In the genomic region with DNA sequence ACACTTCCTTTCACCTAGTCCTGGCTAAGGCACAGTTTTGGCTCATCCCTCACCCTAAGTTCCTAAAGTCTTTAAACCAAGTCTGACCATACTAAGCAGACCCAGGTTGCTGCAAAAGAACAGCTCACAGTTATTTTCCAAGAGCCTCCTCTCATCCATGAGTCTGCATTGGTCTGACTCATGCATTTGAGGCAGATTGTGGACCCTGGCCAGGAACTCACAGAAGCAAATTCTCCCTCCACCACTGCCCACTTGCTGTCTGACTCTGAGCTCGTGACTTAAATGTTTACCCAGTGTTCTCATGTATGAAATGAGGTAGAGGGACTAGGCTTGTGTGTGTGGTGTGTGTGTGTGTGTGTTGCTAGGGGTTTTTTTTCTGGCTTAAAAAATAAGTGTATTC, we compare ENCODE assay signal across 17 cellular contexts.
A peak's percentile ranks its signal among the peaks of the same experiment; 100 is the strongest.
DNase-seq lines count a peak whose midpoint lies in the region; TF ChIP-seq lines count a peak whose summit lies in the region.
"Had no signal": no experiment of that assay in that cellular context is flagged by ENCODE, and none has a peak within 500 bp of the region (broad histone marks: within the 10 kb centered on the region; RNA-seq: fewer than 3 reads in every experiment).

No MANE protein-coding gene starts in this region.

- peak; percentile 74 for DNase-seq in AG04449 (ENCODE audit: low read depth, low spot score)
- peak; percentile 77 for DNase-seq in NCI-H2029 (lab: John Stamatoyannopoulos, UW)
- DNase-seq in dorsolateral prefrontal cortex, result peak in 9 of 10 donors; percentile 5 to 79 (median 48)
- peak; percentile 36 for DNase-seq in middle frontal gyrus (ENCODE audit: extremely low spot score, low spot score)
- no peak for DNase-seq in NCI-H2171 (lab: John Stamatoyannopoulos, UW)
- no peak for DNase-seq in T-helper 2 cell
- no peak for DNase-seq in NCI-H128 (lab: John Stamatoyannopoulos, UW; ENCODE audit: unreplicated experiment)
- DNase-seq in islet precursor cell, result no peak
- DNase-seq: activated CD4-positive, alpha-beta T cell treated with anti-CD3 and anti-CD28 coated beads for 1 hour; BE2C; cerebellar nuclear complex; DND-41; Kasumi-1; NCI-H2081 treated with DMSO at 0.1 percent for 48 hours; T-helper 17 cell had no signal

- H3K4me3 ChIP-seq in AG04449 (ENCODE audit: low read depth, low read length) (no peak overlapping the region), dorsolateral prefrontal cortex (no peak overlapping the region)
- H3K4me3 ChIP-seq: vagina had no signal

- CTCF ChIA-PET in AG04449 (lab: Yijun Ruan, JAX), result no interaction called here

- POLR2A ChIA-PET in AG04449 (lab: Yijun Ruan, JAX), result no interaction called here

- no peaks in the 10 kb centered on the region for H3K27me3 ChIP-seq in dorsolateral prefrontal cortex
- H3K27me3 ChIP-seq: BE2C, vagina had no signal

- intact Hi-C loops in dorsolateral prefrontal cortex (cut with DNase I), result no loop called here

- H3K27ac ChIP-seq in dorsolateral prefrontal cortex, result peak overlapping the region in 27 of 59 donors; percentile 4 to 77 (median 48)
- H3K27ac ChIP-seq: HL-60, vagina had no signal

- no peak for TF ChIP-seq CTCF in AG04449 (IDR thresholded peaks at IDR 0.05; ENCODE audit: insufficient read depth, low read length, missing control alignments)
- no peak for TF ChIP-seq CTCF in dorsolateral prefrontal cortex (IDR thresholded peaks at IDR 0.05 in 54 of 56, conservative IDR thresholded peaks at IDR 0.05 in 2 of 56; ENCODE audit: low read depth in 1 of 56, partially characterized antibody in 56 of 56)

Comparison
In these comparisons a context has a peak if more than half of its experiments do, and no peak if none do; other contexts are left out.
1. DNase-seq: peak in AG04449 (single experiment), NCI-H2029 (single experiment), dorsolateral prefrontal cortex (9 of 10) and middle frontal gyrus (single experiment); none in NCI-H2171 (single experiment), T-helper 2 cell (0 of 5), NCI-H128 (single experiment) and islet precursor cell (single experiment).